In the genomic region with DNA sequence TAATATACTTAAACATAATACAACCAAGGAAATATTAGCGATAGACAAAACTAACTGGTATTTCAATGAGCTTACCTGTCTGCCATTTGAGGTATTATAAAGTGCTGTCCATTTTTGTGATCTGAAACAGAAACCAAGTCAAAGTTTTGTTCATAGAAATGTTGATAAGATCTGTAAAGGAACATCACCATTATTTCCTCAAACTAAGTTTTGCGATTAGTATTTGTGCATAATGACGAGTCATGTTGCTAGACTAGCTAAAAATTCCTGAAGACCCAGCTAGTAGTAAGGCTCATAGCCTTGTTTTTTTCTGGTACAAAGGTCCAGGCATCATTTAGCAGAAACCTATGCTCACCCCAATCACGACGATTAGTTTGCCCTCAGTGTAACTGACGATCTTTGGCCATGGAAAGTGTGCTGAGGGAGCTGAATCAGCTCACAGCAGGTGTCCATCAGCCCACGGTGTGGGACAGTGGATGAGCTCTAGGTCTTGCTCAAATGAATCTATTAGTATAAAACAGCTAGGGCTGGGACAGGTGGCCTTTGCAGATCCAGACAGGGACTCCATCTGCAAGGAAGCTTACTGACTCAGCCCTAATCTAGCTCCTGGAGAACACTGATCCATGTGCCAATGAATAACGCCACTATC, we compare ENCODE assay signal across 14 cellular contexts. TPM values are rescaled to one million over a fixed set of nuclear protein-coding genes. Genes with fewer than 3 reads are reported as not detected.
DNase-seq lines count a peak whose midpoint lies in the region; ATAC-seq and TF ChIP-seq lines count a peak whose summit lies in the region.
"Had no signal": no experiment of that assay in that cellular context is flagged by ENCODE, and none has a peak within 500 bp of the region (broad histone marks: within the 10 kb centered on the region; RNA-seq: fewer than 3 reads in every experiment).

No MANE protein-coding gene starts in this region.

- no peak overlapping the region for H3K4me3 ChIP-seq in PC-3 (ENCODE audit: low read length)
- H3K4me3 ChIP-seq in neutrophil (ENCODE audit: low read depth in 1 of 2, low read length in 1 of 2), result no peak overlapping the region
- H3K4me3 ChIP-seq: smooth muscle cell, tibial nerve had no signal

- peaks cover 68% of the 10 kb centered on the region for H3K36me3 Mint-ChIP-seq in central memory CD8-positive, alpha-beta T cell (ENCODE audit: insufficient read depth)

- H4K20me1 ChIP-seq in PC-3 (ENCODE audit: low read length), result no peaks in the 10 kb centered on the region

- peak overlapping the region; percentile 82 for H3K27ac Mint-ChIP-seq in central memory CD8-positive, alpha-beta T cell (ENCODE audit: low read depth)
- H3K27ac Mint-ChIP-seq: activated naive CD4-positive, alpha-beta T cell treated with anti-CD3 and anti-CD28 coated beads, Interleukin-2, amount 50 U/mL, for 24 hours had no signal

- CTCF ChIA-PET in PC-3 (lab: Charles Lee), result no interaction called here

- H3K4me1 ChIP-seq in PC-3 (ENCODE audit: insufficient read depth, low read length) (peaks cover 5% of the 10 kb centered on the region; the same call in 1 of the 2 replicates), neutrophil (ENCODE audit: control insufficient read depth in 1 of 2, insufficient read depth in 1 of 2, low read depth in 1 of 2, low read length in 1 of 2) (no peaks in the 10 kb centered on the region)
- H3K4me1 ChIP-seq: tibial nerve had no signal

- peaks cover 25% of the 10 kb centered on the region for H3K4me1 Mint-ChIP-seq in central memory CD8-positive, alpha-beta T cell

- DNase-seq in NCI-H82 (lab: John Stamatoyannopoulos, UW), result peak; percentile 44
- DNase-seq in NCI-H82 treated with DMSO at 0.1 percent for 48 hours (lab: John Stamatoyannopoulos, UW; ENCODE audit: unreplicated experiment), result no peak
- peak; percentile 15 for DNase-seq in PC-3
- DNase-seq in central memory CD8-positive, alpha-beta T cell (ENCODE audit: low spot score in 2 of 2), result no peak
- no peak for DNase-seq in NCI-H1092 (lab: John Stamatoyannopoulos, UW)
- no peak for DNase-seq in dedifferentiated amniotic fluid mesenchymal stem cell (ENCODE audit: extremely low spot score)
- DNase-seq: NCI-H1048, NCI-H446 had no signal

- H3K27me3 ChIP-seq in PC-3 (ENCODE audit: low read length) (no peaks in the 10 kb centered on the region), neutrophil (no peaks in the 10 kb centered on the region)
- H3K27me3 ChIP-seq: tibial nerve had no signal

- peak overlapping the region; percentile 49 for H3K4me3 Mint-ChIP-seq in central memory CD8-positive, alpha-beta T cell
- H3K4me3 Mint-ChIP-seq: activated naive CD4-positive, alpha-beta T cell treated with anti-CD3 and anti-CD28 coated beads, Interleukin-2, amount 50 U/mL, for 24 hours had no signal

- H3K4me2 ChIP-seq in PC-3 (ENCODE audit: low read length), result no peak overlapping the region
- H3K4me2 ChIP-seq: smooth muscle cell had no signal

- H3K9me2 ChIP-seq in PC-3 (replicated peaks; ENCODE audit: low read length), result no peaks in the 10 kb centered on the region

- no peak overlapping the region for H3K9ac ChIP-seq in PC-3 (ENCODE audit: low read length)

- H3F3A ChIP-seq in PC-3 (ENCODE audit: low read length, unreplicated experiment), result no peaks in the 10 kb centered on the region

- H2AFZ ChIP-seq in PC-3 (ENCODE audit: low read length), result no peak overlapping the region

- intact Hi-C loops in PC-3 (cut with micrococcal nuclease), result no loop called here

- no peak for ATAC-seq in PC-3
- no peak for ATAC-seq in central memory CD8-positive, alpha-beta T cell (replicated peaks; ENCODE audit: extremely low read depth, poor library complexity, severe bottlenecking)
- ATAC-seq in HG02840 (IDR thresholded peaks at IDR 0.05; ENCODE audit: low FRiP score, unreplicated experiment), result no peak

- no TSS peak for BruUV-seq in PC-3 (replicated peaks; lab: Mats Ljungman, UMichigan)

- H3K9me3 ChIP-seq in PC-3 (ENCODE audit: low read length), result no peaks in the 10 kb centered on the region
- H3K9me3 ChIP-seq in neutrophil, result no peaks in the 10 kb centered on the region
- H3K9me3 ChIP-seq: tibial nerve had no signal

- no peaks in the 10 kb centered on the region for H3K79me2 ChIP-seq in PC-3 (ENCODE audit: low read length)

- H3K27me3 Mint-ChIP-seq in central memory CD8-positive, alpha-beta T cell, result no peaks in the 10 kb centered on the region
- H3K27me3 Mint-ChIP-seq: activated naive CD4-positive, alpha-beta T cell treated with anti-CD3 and anti-CD28 coated beads, Interleukin-2, amount 50 U/mL, for 24 hours had no signal

- peaks cover 13% of the 10 kb centered on the region; the same call in 1 of the 2 replicates for H3K36me3 ChIP-seq in PC-3 (ENCODE audit: low read depth, low read length)
- H3K36me3 ChIP-seq in neutrophil, result peaks cover 99% of the 10 kb centered on the region

- H3K27ac ChIP-seq in PC-3 (ENCODE audit: low read length) (no peak overlapping the region), neutrophil (peak overlapping the region; percentile 42)
- H3K27ac ChIP-seq: 22Rv1, tibial nerve had no signal

- POLR2A ChIA-PET in PC-3 (lab: Charles Lee; ENCODE audit: unreplicated experiment), result interaction anchor here (0.7 kb wide), 2 partner anchors 12 to 57 kb away, joined by 3 to 5 read pairs; no protein-coding TSS in a partner anchor

- H3K9me3 Mint-ChIP-seq in central memory CD8-positive, alpha-beta T cell, result no peaks in the 10 kb centered on the region
- H3K9me3 Mint-ChIP-seq: activated naive CD4-positive, alpha-beta T cell treated with anti-CD3 and anti-CD28 coated beads, Interleukin-2, amount 50 U/mL, for 24 hours had no signal

- no peak for TF ChIP-seq CTCF in PC-3 (conservative IDR thresholded peaks at IDR 0.05; ENCODE audit: low read depth, low read length)
- no peak for TF ChIP-seq CTCF in neutrophil (IDR thresholded peaks at IDR 0.05)

RNA-seq across cellular contexts. Expression of gene GIT2, which starts 28.7 kb away (rescaled TPM):
- 24.6 and 26.8 TPM in 2 replicates for total RNA-seq in PC-3 (2014; rRNA removed)

RNA-seq across cellular contexts. Expression of gene ANKRD13A, which starts 31.7 kb away (rescaled TPM):
- total RNA-seq in PC-3 (2014; rRNA removed), result 117 and 118 TPM in 2 replicates

Comparison
In these comparisons a context has a peak if more than half of its experiments do, and no peak if none do; other contexts are left out.
1. DNase-seq: peak in NCI-H82 (single experiment) and PC-3 (single experiment); none in NCI-H82 treated with DMSO at 0.1 percent for 48 hours (single experiment), central memory CD8-positive, alpha-beta T cell (0 of 2), NCI-H1092 (single experiment) and dedifferentiated amniotic fluid mesenchymal stem cell (single experiment).